Comparison of ENCODE assay signal across 12 cellular contexts in genomic region chr1:44157903-44158302, GRCh38. TPM values are rescaled to one million over a fixed set of nuclear protein-coding genes. Genes with fewer than 3 reads are reported as not detected.
"Had no signal": no experiment of that assay in that cellular context is flagged by ENCODE, and none has a peak within 500 bp of the region (broad histone marks: within the 10 kb centered on the region; RNA-seq: fewer than 3 reads in every experiment).

No MANE protein-coding gene starts in this region.

- FAIRE-seq: H1, H54 had no signal

- H2AFZ ChIP-seq: GM23248, GM23338 had no signal

- H3K4me2 ChIP-seq: GM23338 had no signal

- DNase-seq: GM23248, GOT3, H7, H9, HCEC 1CT, HFFc6 had no signal

- H3K36me3 ChIP-seq: HAP-1 had no signal

- H3K9ac ChIP-seq: GM23248 had no signal

- H3K9me3 ChIP-seq: HAP-1 had no signal

- H3K4me3 ChIP-seq: GM23248, GM23338, HAP-1 had no signal

- ATAC-seq: GM23338, HCT116 had no signal

- H3K27ac ChIP-seq: GM23248 had no signal

RNA-seq across cellular contexts. Expression of gene KLF18, which starts 16.5 kb away (rescaled TPM):
- total RNA-seq: GM23248, H4, HFFc6 had no signal
- polyA plus RNA-seq: GM23248, GM23338 had no signal

RNA-seq across cellular contexts. Expression of gene KLF17, which starts 39.3 kb away (rescaled TPM):
- total RNA-seq: GM23338, H1, H4, H7 had no signal
- polyA plus RNA-seq: GM23338, H1 had no signal
